33 cellular contexts compared by ENCODE assay signal in the genomic region with DNA sequence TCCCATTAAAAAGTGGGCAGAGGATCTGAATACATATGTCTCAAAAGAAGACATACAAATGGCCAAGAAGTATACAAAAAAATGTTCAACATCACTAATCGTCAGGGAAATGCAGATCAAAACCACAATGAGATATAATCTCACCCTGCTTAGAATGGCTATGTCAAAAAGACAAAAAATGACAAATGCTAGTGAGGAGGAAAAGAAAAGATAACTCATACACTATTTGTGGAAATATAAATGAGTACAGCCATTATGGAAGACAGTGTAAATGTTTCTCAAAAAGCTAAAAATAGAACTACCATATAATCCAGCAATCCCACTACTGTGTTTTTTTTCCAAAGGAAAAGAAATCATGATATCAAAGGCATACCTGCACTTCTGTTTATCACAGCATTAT.
"Had no signal": no experiment of that assay in that cellular context is flagged by ENCODE, and none has a peak within 500 bp of the region (broad histone marks: within the 10 kb centered on the region; RNA-seq: fewer than 3 reads in every experiment).

No MANE protein-coding gene starts in this region.

- H3K27me3 ChIP-seq: cardiac muscle cell, SJCRH30 had no signal

- ATAC-seq: activated naive CD8-positive, alpha-beta T cell treated with anti-CD3 and anti-CD28 coated beads, Interleukin-2, amount 50 U/mL, for 24 hours had no signal

- H3K36me3 ChIP-seq: cardiac muscle cell, SJCRH30 had no signal

- DNase-seq: activated B cell treated with CpG ODN at 0.5 μM for 24 hours; activated CD4-positive, alpha-beta memory T cell treated with anti-CD3 and anti-CD28 coated beads for 36 hours; activated CD4-positive, alpha-beta T cell treated with anti-CD3 and anti-CD28 coated beads for 4 hours; activated CD4-positive, alpha-beta T cell treated with anti-CD3 and anti-CD28 coated beads, Interleukin-2, amount 50 U/mL, for 1 hour; activated CD4-positive, CD25-positive, alpha-beta regulatory T cell treated with anti-CD3 and anti-CD28 coated beads, Interleukin-2, amount 50 U/mL, for 72 hours; activated CD8-positive, alpha-beta memory T cell treated with anti-CD3 and anti-CD28 coated beads, Interleukin-2, amount 50 U/mL, for 4 hours; activated effector memory CD4-positive, alpha-beta T cell treated with Interleukin-2 at 50 U/mL for 16 hours; activated naive CD4-positive, alpha-beta T cell treated with anti-CD3 and anti-CD28 coated beads, Interleukin-2, amount 10 ng/mL, durations not matched to agents 7 days and 5 days; activated naive CD8-positive, alpha-beta T cell treated with anti-CD3 and anti-CD28 coated beads, Interleukin-2, amount 50 U/mL, for 24 hours; activated T-cell treated with anti-CD3 and anti-CD28 coated beads for 4 hours; activated T-cell treated with anti-CD3 and anti-CD28 coated beads, Interleukin-2, amount 50 U/mL, for 48 hours; amniotic stem cell; aorta; Kasumi-1; KG1; MM.1S; MV-4-11; NCI-H1092; NCI-H1436 treated with DMSO at 0.1 percent for 48 hours; NCI-H1694 treated with DMSO at 0.1 percent for 48 hours; NCI-H2029; NCI-H345; NCI-H524 treated with DMSO at 0.1 percent for 48 hours; NK-92 treated with Interleukin-12 subunit alpha and Interleukin-12 subunit beta, amount 100 ng/mL, for 24 hours; SHP77; SW 1271; T-helper 1 cell; T-helper 2 cell; T-helper 9 cell had no signal

- H3K27ac ChIP-seq: cardiac muscle cell, SJCRH30, SK-N-MC, VCaP had no signal

- H3K4me3 ChIP-seq: cardiac muscle cell, SJCRH30, SK-N-MC had no signal

- H3K9me3 ChIP-seq: SJCRH30 had no signal
